19 cellular contexts compared by ENCODE assay signal in the genomic region with DNA sequence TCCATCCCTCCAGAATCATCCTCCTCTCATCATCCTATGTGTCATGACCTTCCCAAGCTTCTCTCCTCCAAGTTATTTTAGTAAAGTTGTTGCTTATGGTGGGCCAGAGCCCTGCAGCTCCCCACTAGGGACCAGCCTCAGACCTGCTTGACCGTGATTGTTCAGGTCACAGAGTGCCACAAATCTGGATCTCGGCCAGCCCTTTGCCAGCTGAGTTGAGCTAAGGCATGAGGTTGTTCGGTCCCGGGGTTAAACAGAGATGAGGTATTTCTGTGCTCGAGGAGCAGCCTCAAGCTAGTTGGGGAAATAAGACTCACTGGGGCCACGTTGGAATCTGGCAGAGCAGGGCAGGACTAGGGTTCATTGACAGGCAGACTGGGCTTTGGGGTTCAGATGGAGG.
A peak's percentile ranks its signal among the peaks of the same experiment; 100 is the strongest.
DNase-seq lines count a peak whose midpoint lies in the region; TF ChIP-seq lines count a peak whose summit lies in the region.
"Had no signal": no experiment of that assay in that cellular context is flagged by ENCODE, and none has a peak within 500 bp of the region (broad histone marks: within the 10 kb centered on the region; RNA-seq: fewer than 3 reads in every experiment).

No MANE protein-coding gene starts in this region.

- peak overlapping the region in 2 of 11 experiments; percentile 20 to 34; a peak in 1 of 22 replicates for H3K27ac ChIP-seq in BLaER1 treated with 17β-estradiol and CSF1 and Interleukin-3, amounts not matched to agents 10 nM and 100 nM
- H3K27ac ChIP-seq: A549 had no signal

- DNase-seq in glutamatergic neuron = no peak
- DNase-seq in progenitor cell of endocrine pancreas (ENCODE audit: low spot score, unreplicated experiment) = no peak
- no peak for DNase-seq in NCI-H2029 (lab: John Stamatoyannopoulos, UW)
- no peak for DNase-seq in H4 (ENCODE audit: low spot score)
- DNase-seq in DMS53 treated with DMSO at 0.1 percent for 48 hours (lab: John Stamatoyannopoulos, UW; ENCODE audit: unreplicated experiment) = no peak
- DNase-seq: DMS79, HFFc6, IMR-90, Kasumi-1, MM.1S, NCI-H1105, NCI-H1694, NCI-H510A, NCI-H82, SHP77 treated with DMSO at 0.1 percent for 48 hours, SK-N-SH had no signal

- TF ChIP-seq EP300 in Ishikawa (IDR thresholded peaks at IDR 0.05; ENCODE audit: borderline replicate concordance) = no peak

- H3K9ac ChIP-seq in BLaER1 treated with 17β-estradiol and CSF1 and Interleukin-3, amounts not matched to agents 10 nM and 100 nM = peak overlapping the region in 3 of 11 experiments; percentile 1 to 36 (median 21); a peak in 4 of 22 replicates
- H3K9ac ChIP-seq: SK-N-SH had no signal

- H3K27ac Mint-ChIP-seq in glutamatergic neuron (ENCODE audit: unreplicated experiment) (peak overlapping the region; percentile 92), progenitor cell of endocrine pancreas (peak overlapping the region; percentile 40)
- H3K27ac Mint-ChIP-seq: HFFc6 had no signal

- no peak for TF ChIP-seq RAD21 in Ishikawa (IDR thresholded peaks at IDR 0.05; ENCODE audit: low read depth)

- H3K27me3 Mint-ChIP-seq in glutamatergic neuron (ENCODE audit: unreplicated experiment) = peaks cover 32% of the 10 kb centered on the region
- H3K27me3 Mint-ChIP-seq in progenitor cell of endocrine pancreas = no peaks in the 10 kb centered on the region

- H3K27me3 ChIP-seq in BLaER1 treated with 17β-estradiol and CSF1 and Interleukin-3, amounts not matched to agents 10 nM and 100 nM = no peaks in the 10 kb centered on the region

- H4K20me1 ChIP-seq in BLaER1 treated with 17β-estradiol and CSF1 and Interleukin-3, amounts not matched to agents 10 nM and 100 nM = peaks cover 82 to 96% (median 86%) of the 10 kb centered on the region in 11 experiments

- H3K9me3 Mint-ChIP-seq in glutamatergic neuron (ENCODE audit: unreplicated experiment) (peaks cover 44% of the 10 kb centered on the region), progenitor cell of endocrine pancreas (ENCODE audit: low read depth) (no peaks in the 10 kb centered on the region)
- H3K9me3 Mint-ChIP-seq: HFFc6 had no signal

- H3K9me3 ChIP-seq in BLaER1 treated with 17β-estradiol and CSF1 and Interleukin-3, amounts not matched to agents 10 nM and 100 nM (replicated peaks in 1 of 11) = peaks cover 0 to 18% (median 8%) of the 10 kb centered on the region in 11 experiments; a peak in 11 of 22 replicates
- H3K9me3 ChIP-seq: A549, SK-N-SH had no signal

- peaks cover 80 to 97% (median 91%) of the 10 kb centered on the region in 11 experiments for H3K36me3 ChIP-seq in BLaER1 treated with 17β-estradiol and CSF1 and Interleukin-3, amounts not matched to agents 10 nM and 100 nM

- peak overlapping the region in 10 of 11 experiments; percentile 76 to 97 (median 88); a peak in 15 of 22 replicates for H3K4me2 ChIP-seq in BLaER1 treated with 17β-estradiol and CSF1 and Interleukin-3, amounts not matched to agents 10 nM and 100 nM
- H3K4me2 ChIP-seq: A549, SK-N-SH had no signal

- no peak for TF ChIP-seq CTCF in glutamatergic neuron (IDR thresholded peaks at IDR 0.05; ENCODE audit: partially characterized antibody, unreplicated experiment)
- no peak for TF ChIP-seq CTCF in progenitor cell of endocrine pancreas (IDR thresholded peaks at IDR 0.05; ENCODE audit: unreplicated experiment)

- peaks cover 54% of the 10 kb centered on the region for H3K4me1 Mint-ChIP-seq in glutamatergic neuron (ENCODE audit: low read depth, unreplicated experiment)
- peaks cover 1% of the 10 kb centered on the region for H3K4me1 Mint-ChIP-seq in progenitor cell of endocrine pancreas (ENCODE audit: low read depth)

- H3K4me3 ChIP-seq in BLaER1 treated with 17β-estradiol and CSF1 and Interleukin-3, amounts not matched to agents 10 nM and 100 nM = no peak overlapping the region
- H3K4me3 ChIP-seq: A549 had no signal

- H3K4me3 Mint-ChIP-seq in glutamatergic neuron (ENCODE audit: unreplicated experiment) = peak overlapping the region; percentile 80
- no peak overlapping the region for H3K4me3 Mint-ChIP-seq in progenitor cell of endocrine pancreas (ENCODE audit: low read depth)

- H3K4me1 ChIP-seq in BLaER1 treated with 17β-estradiol and CSF1 and Interleukin-3, amounts not matched to agents 10 nM and 100 nM = peaks cover 54 to 85% (median 61%) of the 10 kb centered on the region in 10 experiments
- H3K4me1 ChIP-seq: A549 had no signal

- H3K36me3 Mint-ChIP-seq in glutamatergic neuron (ENCODE audit: unreplicated experiment) (peaks cover 8% of the 10 kb centered on the region), progenitor cell of endocrine pancreas (ENCODE audit: insufficient read depth) (peaks cover 30% of the 10 kb centered on the region)

TF ChIP-seq in Ishikawa, 13 proteins besides CTCF, POLR2A, EP300 and RAD21:
- TF ChIP-seq TEAD4 (IDR thresholded peaks at IDR 0.05) = no peak
- peak; percentile 37; the same call in 1 of the 2 replicates for TF ChIP-seq NFIC (IDR thresholded peaks at IDR 0.05)
- no peak for TF ChIP-seq TCF12 (IDR thresholded peaks at IDR 0.05; ENCODE audit: low read depth)
- no peak for TF ChIP-seq CREB1 (IDR thresholded peaks at IDR 0.05; ENCODE audit: low read depth)
- no peak for TF ChIP-seq ZBTB7A (IDR thresholded peaks at IDR 0.05; ENCODE audit: low read depth)
- no peak for TF ChIP-seq EGR1 (IDR thresholded peaks at IDR 0.05)
